Comparison of ENCODE assay signal across 8 cellular contexts in the genomic region with DNA sequence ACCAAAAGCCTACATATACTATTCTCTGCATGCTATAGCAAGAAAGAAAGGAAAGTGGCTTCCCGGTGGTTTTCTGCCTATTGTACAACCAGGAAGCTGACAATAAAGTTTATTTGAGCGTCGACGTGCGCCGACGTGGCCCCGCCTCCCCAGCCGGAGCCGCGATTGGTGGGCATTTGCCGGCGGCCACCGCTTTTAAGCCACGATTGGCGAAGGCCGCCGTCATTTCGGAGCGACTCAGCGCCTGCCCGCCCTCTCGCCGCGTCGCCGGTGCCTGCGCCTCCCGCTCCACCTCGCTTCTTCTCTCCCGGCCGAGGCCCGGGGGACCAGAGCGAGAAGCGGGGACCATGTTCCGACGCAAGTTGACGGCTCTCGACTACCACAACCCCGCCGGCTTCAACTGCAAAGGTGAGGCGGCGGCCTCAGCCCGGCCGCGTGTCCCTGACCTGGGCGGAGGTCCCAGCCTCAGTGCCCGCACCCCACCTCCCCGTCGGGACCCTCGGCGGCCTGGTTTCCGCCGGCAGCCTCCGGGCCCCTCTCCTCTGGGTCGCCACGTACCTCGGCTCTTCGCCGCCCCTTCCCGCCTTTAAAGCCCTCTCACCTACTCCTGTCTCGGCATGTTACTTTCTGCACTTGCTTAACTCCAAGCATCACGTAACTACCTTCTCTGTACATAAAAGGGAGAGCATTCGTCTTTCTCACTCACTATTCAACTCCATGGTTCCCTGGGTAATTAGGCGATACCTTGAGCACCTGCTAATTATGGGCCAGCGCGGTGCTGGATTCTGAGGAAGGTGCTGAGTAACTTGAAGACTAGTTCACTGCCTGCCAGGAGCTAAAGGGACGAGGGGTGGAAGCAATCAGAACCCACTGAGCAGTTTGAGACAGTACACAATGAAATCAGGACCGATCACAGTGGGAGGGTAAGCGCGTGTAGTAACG. TPM values are rescaled to one million over a fixed set of nuclear protein-coding genes. Genes with fewer than 3 reads are reported as not detected.
DNase-seq lines count a peak whose midpoint lies in the region; ATAC-seq, FAIRE-seq and TF ChIP-seq lines count a peak whose summit lies in the region.

Gene RTRAF, plus strand, starts transcription at position 254 of the 942 bp plus-strand sequence. Its CDS starts 94 bp downstream, at position 348.

- peak within 1 kb of the TSS; percentile 93 for H3K9ac ChIP-seq in SU-DHL-6 (ENCODE audit: low read length)

- H3K36me3 ChIP-seq in SU-DHL-6 (ENCODE audit: low read length) (peaks cover 22% of the 10 kb centered on the region), pancreas (peaks cover 0 to 13% (median 0%) of the 10 kb centered on the region in 3 donors), tibial artery (peaks cover 15 to 31% (median 20%) of the 10 kb centered on the region in 3 donors)

- peak within 1 kb of the TSS; percentile 88 for H3K4me3 Mint-ChIP-seq in activated naive CD8-positive, alpha-beta T cell treated with anti-CD3 and anti-CD28 coated beads, Interleukin-2, amount 10 ng/mL, durations not matched to agents 7 days and 5 days

- H2AFZ ChIP-seq in SU-DHL-6 (ENCODE audit: low read depth, low read length, severe bottlenecking) = peak within 1 kb of the TSS; percentile 80

- FAIRE-seq in pancreas (lab: Jason Lieb, UNC) = peak; percentile 71

- no peaks in the 10 kb centered on the region for H3K9me3 Mint-ChIP-seq in activated naive CD8-positive, alpha-beta T cell treated with anti-CD3 and anti-CD28 coated beads, Interleukin-2, amount 10 ng/mL, durations not matched to agents 7 days and 5 days

- H3K9me3 ChIP-seq in SU-DHL-6 (ENCODE audit: insufficient read depth, low read length) (no peaks in the 10 kb centered on the region), pancreas (no peaks in the 10 kb centered on the region), tibial artery (no peaks in the 10 kb centered on the region)

- H3K4me3 ChIP-seq in SU-DHL-6 (ENCODE audit: insufficient read depth, low read length, poor library complexity, severe bottlenecking) (peak within 1 kb of the TSS; percentile 81), pancreas (peak within 1 kb of the TSS; percentile 80 to 97 (median 94)), tibial artery (peak within 1 kb of the TSS; percentile 88 to 95)

- peaks cover 6% of the 10 kb centered on the region; the same call in 1 of the 2 replicates for H3F3A ChIP-seq in SU-DHL-6 (ENCODE audit: insufficient read depth)

- H3K4me1 ChIP-seq in pancreas = peaks cover 0 to 14% (median 8%) of the 10 kb centered on the region in 3 donors
- peaks cover 0 to 23% (median 19%) of the 10 kb centered on the region in 4 donors for H3K4me1 ChIP-seq in tibial artery

- no peaks in the 10 kb centered on the region for H4K20me1 ChIP-seq in SU-DHL-6 (ENCODE audit: low read depth, low read length)

- H3K27me3 ChIP-seq in SU-DHL-6 (ENCODE audit: low read length) = no peaks in the 10 kb centered on the region
- no peaks in the 10 kb centered on the region for H3K27me3 ChIP-seq in pancreas
- H3K27me3 ChIP-seq in tibial artery = no peaks in the 10 kb centered on the region

- H3K4me2 ChIP-seq in SU-DHL-6 (ENCODE audit: low read depth, low read length, poor library complexity, severe bottlenecking) = peak within 1 kb of the TSS; percentile 87

- TF ChIP-seq CTCF in GM10266 (IDR thresholded peaks at IDR 0.05; ENCODE audit: control insufficient read depth, insufficient read depth, low read depth, missing control alignments) (no peak), SU-DHL-6 (IDR thresholded peaks at IDR 0.05; ENCODE audit: insufficient read depth, low read length, poor library complexity, severe bottlenecking) (no peak), pancreas (IDR thresholded peaks at IDR 0.05) (no peak), tibial artery (IDR thresholded peaks at IDR 0.05) (no peak)

- peaks cover 42% of the 10 kb centered on the region for H3K79me2 ChIP-seq in SU-DHL-6 (ENCODE audit: insufficient read depth, low read length)

- peak within 1 kb of the TSS; percentile 96 for H3K27ac Mint-ChIP-seq in activated naive CD8-positive, alpha-beta T cell treated with anti-CD3 and anti-CD28 coated beads, Interleukin-2, amount 10 ng/mL, durations not matched to agents 7 days and 5 days

- DNase-seq in GM10266 (ENCODE audit: extremely low spot score) (peak; percentile 91), NCI-H1105 (lab: John Stamatoyannopoulos, UW) (peak; percentile 97), head of caudate nucleus (peak; percentile 90 to 98 (median 97)), pancreas (peak; percentile 92 to 97 (median 94)), tibial artery (peak; percentile 87 to 95)
- DNase-seq in activated naive CD8-positive, alpha-beta T cell treated with anti-CD3 and anti-CD28 coated beads, Interleukin-2, amount 10 ng/mL, durations not matched to agents 7 days and 5 days = peak; percentile 94

- intact Hi-C loops in head of caudate nucleus (cut with DNase I) = loop anchor here (10.0 kb wide), 1 partner anchor 135 kb away; no protein-coding TSS in a partner anchor
- intact Hi-C loops in pancreas (cut with DNase I) = no loop called here
- intact Hi-C loops in tibial artery (cut with DNase I; ENCODE audit: low total_unique reads) = no loop called here

- H3K27me3 Mint-ChIP-seq in activated naive CD8-positive, alpha-beta T cell treated with anti-CD3 and anti-CD28 coated beads, Interleukin-2, amount 10 ng/mL, durations not matched to agents 7 days and 5 days = no peaks in the 10 kb centered on the region

- ATAC-seq in HG02623 (IDR thresholded peaks at IDR 0.05; ENCODE audit: unreplicated experiment) (peak; percentile 95), pancreas (peak; percentile 99 to 100 (median 100))
- peak; percentile 97 for ATAC-seq in activated naive CD8-positive, alpha-beta T cell treated with anti-CD3 and anti-CD28 coated beads, Interleukin-2, amount 10 ng/mL, durations not matched to agents 7 days and 5 days (ENCODE audit: low read depth)

- 0% methylated on average over 71 to 72 of the region's 72 CpGs for WGBS in pancreas, 2 donors

- peaks cover 25% of the 10 kb centered on the region for H3K4me1 Mint-ChIP-seq in activated naive CD8-positive, alpha-beta T cell treated with anti-CD3 and anti-CD28 coated beads, Interleukin-2, amount 10 ng/mL, durations not matched to agents 7 days and 5 days

- POLR2A ChIA-PET in activated naive CD8-positive, alpha-beta T cell treated with anti-CD3 and anti-CD28 coated beads, Interleukin-2, amount 10 ng/mL, durations not matched to agents 7 days and 5 days (lab: Charles Lee) = interaction anchor here (1.0 kb wide), 2 partner anchors 129 to 143 kb away, joined by 3 read pairs; partner anchors contain the start of gene GNG2

- H3K36me3 Mint-ChIP-seq in activated naive CD8-positive, alpha-beta T cell treated with anti-CD3 and anti-CD28 coated beads, Interleukin-2, amount 10 ng/mL, durations not matched to agents 7 days and 5 days = peaks cover 4% of the 10 kb centered on the region

- H3K9me2 ChIP-seq in SU-DHL-6 (replicated peaks; ENCODE audit: insufficient read depth, low read length) = no peaks in the 10 kb centered on the region

- H3K27ac ChIP-seq in SU-DHL-6 (ENCODE audit: low read depth, low read length) = peak within 1 kb of the TSS; percentile 48
- H3K27ac ChIP-seq in pancreas = peak within 1 kb of the TSS; percentile 74 to 81 (median 74)
- peak within 1 kb of the TSS; percentile 89 to 90 for H3K27ac ChIP-seq in tibial artery

RNA-seq across cellular contexts. Expression of gene RTRAF, which starts in this region (rescaled TPM):
- 100 to 1,000 TPM; 143 to 147 TPM for total RNA-seq in activated naive CD8-positive, alpha-beta T cell treated with anti-CD3 and anti-CD28 coated beads, Interleukin-2, amount 10 ng/mL, durations not matched to agents 7 days and 5 days
- total RNA-seq in pancreas = 10 to 100 TPM; 57.5 to 81.7 (median 69.0) TPM
- 10 to 100 TPM; 64.9 to 96.4 TPM for polyA plus RNA-seq in pancreas

Comparison
In these comparisons a context has a peak if more than half of its experiments do, and no peak if none do; other contexts are left out.
1. Peak in every context shown above with its lines: DNase-seq, ATAC-seq, H3K4me3 ChIP-seq and H3K27ac ChIP-seq.